7 cellular contexts compared by ENCODE assay signal in genomic region chr14:72892103-72892878, GRCh38. TPM values are rescaled to one million over a fixed set of nuclear protein-coding genes. Genes with fewer than 3 reads are reported as not detected.
DNase-seq lines count a peak whose midpoint lies in the region; ATAC-seq and TF ChIP-seq lines count a peak whose summit lies in the region.

No MANE protein-coding gene starts in this region.

- peak overlapping the region; percentile 72 to 93 (median 90) for H3K27ac Mint-ChIP-seq in brain

- H3K4me1 Mint-ChIP-seq in brain, result peaks cover 32% of the 10 kb centered on the region

- POLR2A ChIA-PET in RWPE1 (lab: Yijun Ruan, JAX; ENCODE audit: low non-redundant PET), result no interaction called here

- TF ChIP-seq CTCF in GM20000 (IDR thresholded peaks at IDR 0.05; ENCODE audit: extremely low read depth, missing control alignments) (no peak), RWPE1 (conservative IDR thresholded peaks at IDR 0.05; ENCODE audit: low read depth) (no peak), brain (conservative IDR thresholded peaks at IDR 0.05) (no peak)

- H3K36me3 Mint-ChIP-seq in brain, result no peaks in the 10 kb centered on the region

- peaks cover 53% of the 10 kb centered on the region for H3K27me3 Mint-ChIP-seq in brain

- peaks cover 0 to 6% (median 0%) of the 10 kb centered on the region in 5 experiments for H3K9me3 Mint-ChIP-seq in brain

- CTCF ChIA-PET in RWPE1 (lab: Yijun Ruan, JAX), result interaction anchor here (0.8 to 2.6 kb wide), 4 partner anchors 8 to 379 kb away, joined by 3 to 9 read pairs (median 4); no protein-coding TSS in a partner anchor

- DNase-seq in GM20000 (ENCODE audit: low spot score) (peak; percentile 27), RWPE1 (ENCODE audit: low spot score) (peak; percentile 43), left kidney (ENCODE audit: low read depth, low spot score) (peak; percentile 74)
- DNase-seq in stimulated activated naive CD4-positive, alpha-beta T cell (lab: John Stamatoyannopoulos, UW), result peak in 5 of 6 experiments; percentile 6 to 35 (median 24)

- no peak overlapping the region for H3K27ac ChIP-seq in RWPE1

- peak overlapping the region; percentile 95 to 100 (median 97) for H3K4me3 Mint-ChIP-seq in brain

- no peak for ATAC-seq in GM19397 (IDR thresholded peaks at IDR 0.05; ENCODE audit: unreplicated experiment)
- no peak for ATAC-seq in GM18520 (IDR thresholded peaks at IDR 0.05; ENCODE audit: unreplicated experiment)

RNA-seq across cellular contexts. Expression of gene DPF3, which starts 1.6 kb away (rescaled TPM):
- 2.3 TPM for polyA plus RNA-seq in brain (ENCODE audit: insufficient read depth, low read depth, low replicate concordance)

RNA-seq across cellular contexts. Expression of gene DCAF4, which starts 34.0 kb away (rescaled TPM):
- polyA plus RNA-seq in brain (ENCODE audit: insufficient read depth, low read depth, low replicate concordance), result 6.0 TPM

Comparison
In these comparisons a context has a peak if more than half of its experiments do, and no peak if none do; other contexts are left out.
1. DNase-seq: peak in every context shown above with its lines; median percentile 74 in left kidney; 43 in RWPE1; 27 in GM20000; 24 in stimulated activated naive CD4-positive, alpha-beta T cell.